Comparison of ENCODE assay signal across 13 cellular contexts in genomic region chr11:19739872-19740271, GRCh38. TPM values are rescaled to one million over a fixed set of nuclear protein-coding genes. Genes with fewer than 3 reads are reported as not detected.
A peak's percentile ranks its signal among the peaks of the same experiment; 100 is the strongest.
DNase-seq lines count a peak whose midpoint lies in the region; ATAC-seq and TF ChIP-seq lines count a peak whose summit lies in the region.
"Had no signal": no experiment of that assay in that cellular context is flagged by ENCODE, and none has a peak within 500 bp of the region (broad histone marks: within the 10 kb centered on the region; RNA-seq: fewer than 3 reads in every experiment).

No MANE protein-coding gene starts in this region.

- H3K27me3 ChIP-seq in PC-3 (ENCODE audit: low read length) (no peaks in the 10 kb centered on the region), osteoblast (ENCODE audit: insufficient read depth, low read length) (no peaks in the 10 kb centered on the region)
- H3K27me3 ChIP-seq: ovary had no signal

- no peak overlapping the region for H3K4me2 ChIP-seq in PC-3 (ENCODE audit: low read length)
- no peak overlapping the region for H3K4me2 ChIP-seq in osteoblast (ENCODE audit: insufficient read depth, low read length)

- no peak overlapping the region for H3K27ac ChIP-seq in PC-3 (ENCODE audit: low read length)
- no peak overlapping the region for H3K27ac ChIP-seq in osteoblast (ENCODE audit: low read depth, low read length)
- H3K27ac ChIP-seq: ovary had no signal

- POLR2A ChIA-PET in PC-3 (lab: Charles Lee; ENCODE audit: unreplicated experiment) = no interaction called here

- peak; percentile 37 for TF ChIP-seq CTCF in PC-3 (conservative IDR thresholded peaks at IDR 0.05; ENCODE audit: low read depth, low read length)
- peak; percentile 39 for TF ChIP-seq CTCF in fibroblast of pulmonary artery (IDR thresholded peaks at IDR 0.05; ENCODE audit: low read length, missing control alignments)
- TF ChIP-seq CTCF in osteoblast (IDR thresholded peaks at IDR 0.05; ENCODE audit: extremely low read depth, low read depth, low read length) = peak; percentile 32

- H3K4me3 ChIP-seq in PC-3 (ENCODE audit: low read length) (no peak overlapping the region), fibroblast of pulmonary artery (replicated peaks; ENCODE audit: low read depth, low read length) (no peak overlapping the region), osteoblast (ENCODE audit: insufficient read depth, low read length) (no peak overlapping the region)
- H3K4me3 ChIP-seq: ovary had no signal

- intact Hi-C loops in PC-3 (cut with micrococcal nuclease) = loop anchor here (5.0 to 10.0 kb wide), 3 partner anchors 78 to 495 kb away; partner anchors contain the start of gene E2F8

- H4K20me1 ChIP-seq in PC-3 (ENCODE audit: low read length) = no peaks in the 10 kb centered on the region
- H4K20me1 ChIP-seq in osteoblast (ENCODE audit: insufficient read depth, low read length) = peaks cover 22% of the 10 kb centered on the region

- BruUV-seq in PC-3 (replicated peaks; lab: Mats Ljungman, UMichigan) = no TSS peak

- ATAC-seq in PC-3 (peak; percentile 7; the same call in 1 of the 2 replicates), GM21381 (IDR thresholded peaks at IDR 0.05; ENCODE audit: unreplicated experiment) (no peak), GM21619 (IDR thresholded peaks at IDR 0.05; ENCODE audit: unreplicated experiment) (no peak)

- H3K4me1 ChIP-seq in PC-3 (ENCODE audit: insufficient read depth, low read length) (0 out of 2 replicates have a peak, but pooled peaks cover 10% of the 10 kb centered on the region), osteoblast (ENCODE audit: insufficient read depth, low read length) (peaks cover 11% of the 10 kb centered on the region)

- H3F3A ChIP-seq in PC-3 (ENCODE audit: low read length, unreplicated experiment) = no peaks in the 10 kb centered on the region

- H3K79me2 ChIP-seq in PC-3 (ENCODE audit: low read length) (peaks cover 53% of the 10 kb centered on the region), osteoblast (ENCODE audit: insufficient read depth, low read length) (peaks cover 93% of the 10 kb centered on the region)

- no peak overlapping the region for H3K9ac ChIP-seq in PC-3 (ENCODE audit: low read length)

- H3K9me3 ChIP-seq in PC-3 (ENCODE audit: low read length) (no peaks in the 10 kb centered on the region), osteoblast (ENCODE audit: low read depth, low read length) (no peaks in the 10 kb centered on the region)
- H3K9me3 ChIP-seq: ovary had no signal

- no peak overlapping the region for H2AFZ ChIP-seq in PC-3 (ENCODE audit: low read length)
- no peak overlapping the region for H2AFZ ChIP-seq in osteoblast (ENCODE audit: low read length)

- DNase-seq in COLO829 (ENCODE audit: low spot score) (peak; percentile 40), PC-3 (no peak), fibroblast of pulmonary artery (ENCODE audit: low read depth) (peak; percentile 24), osteoblast (ENCODE audit: insufficient read length, low spot score, missing footprints) (no peak), DMS153 treated with DMSO at 0.1 percent for 48 hours (lab: John Stamatoyannopoulos, UW; ENCODE audit: unreplicated experiment) (no peak)
- no peak for DNase-seq in NK-92 treated with Interleukin-12 subunit alpha and Interleukin-12 subunit beta, amount 100 ng/mL, for 24 hours (lab: John Stamatoyannopoulos, UW)
- DNase-seq: activated CD4-positive, alpha-beta memory T cell treated with anti-CD3 and anti-CD28 coated beads for 36 hours; aorta; DMS53; KG1; ovary had no signal

- no peaks in the 10 kb centered on the region for H3K36me3 ChIP-seq in PC-3 (ENCODE audit: low read depth, low read length)
- peaks cover 4% of the 10 kb centered on the region for H3K36me3 ChIP-seq in osteoblast (ENCODE audit: insufficient read depth, low read length)
- H3K36me3 ChIP-seq: ovary had no signal

- no peaks in the 10 kb centered on the region for H3K9me2 ChIP-seq in PC-3 (replicated peaks; ENCODE audit: low read length)

- CTCF ChIA-PET in PC-3 (lab: Charles Lee) = interaction anchor here (0.6 kb wide), 2 partner anchors 24 to 163 kb away, joined by 3 to 6 read pairs; no protein-coding TSS in a partner anchor

RNA-seq across cellular contexts. Expression of gene NAV2, which starts 27.2 kb away (rescaled TPM):
- total RNA-seq in PC-3 (2014; rRNA removed) (10.4 and 14.9 TPM in 2 replicates), osteoblast (8.7 and 12.4 TPM in 2 replicates)

Comparison
In these comparisons a context has a peak if more than half of its experiments do, and no peak if none do; other contexts are left out.
1. DNase-seq: peak in COLO829 (single experiment) and fibroblast of pulmonary artery (single experiment); none in PC-3 (single experiment), osteoblast (single experiment), NK-92 treated with Interleukin-12 subunit alpha and Interleukin-12 subunit beta, amount 100 ng/mL, for 24 hours (single experiment) and DMS153 treated with DMSO at 0.1 percent for 48 hours (single experiment).
2. Peak in every context shown above with its lines, with median percentiles within 50 percentile points of each other: CTCF ChIP-seq.